In the genomic region with DNA sequence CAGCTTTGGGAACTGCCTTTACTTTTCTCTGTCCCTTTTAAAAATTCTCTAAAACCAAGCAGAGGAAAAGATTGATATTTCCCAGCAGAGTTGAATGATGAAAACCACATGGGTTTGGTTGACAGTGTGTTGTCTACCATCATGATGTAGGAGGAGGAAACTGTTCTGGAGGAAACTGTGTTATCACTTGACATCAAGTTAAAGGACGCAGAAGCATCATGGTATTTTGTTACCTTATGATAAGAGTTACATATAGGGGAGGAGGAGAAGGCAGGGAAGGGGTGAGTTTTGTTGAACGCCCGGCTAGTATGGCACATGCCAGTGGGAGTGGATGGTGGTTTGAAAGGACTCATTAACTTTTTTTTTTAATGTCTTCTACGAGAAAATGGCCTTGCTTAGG, we compare ENCODE assay signal across 8 cellular contexts. TPM values are rescaled to one million over a fixed set of nuclear protein-coding genes. Genes with fewer than 3 reads are reported as not detected.
A peak's percentile ranks its signal among the peaks of the same experiment; 100 is the strongest.
DNase-seq lines count a peak whose midpoint lies in the region; ATAC-seq and TF ChIP-seq lines count a peak whose summit lies in the region.

No MANE protein-coding gene starts in this region.

- TF ChIP-seq CTCF in KMS-11 (conservative IDR thresholded peaks at IDR 0.05; ENCODE audit: low read depth, low read length) = no peak
- TF ChIP-seq CTCF in chondrocyte (IDR thresholded peaks at IDR 0.05) = no peak
- TF ChIP-seq CTCF in neural crest cell (conservative IDR thresholded peaks at IDR 0.05) = no peak

- H2AFZ ChIP-seq in KMS-11 (ENCODE audit: low read depth) = peak overlapping the region; percentile 74

- peak overlapping the region; percentile 10; the same call in 1 of the 2 replicates for H3K4me2 ChIP-seq in KMS-11

- H3K27me3 ChIP-seq in CD4-positive, CD25-positive, alpha-beta regulatory T cell (ENCODE audit: control insufficient read depth, insufficient read depth, low read length) = peaks cover 26% of the 10 kb centered on the region
- H3K27me3 ChIP-seq in KMS-11 (ENCODE audit: insufficient read depth, low read depth) = no peaks in the 10 kb centered on the region

- no peak for ATAC-seq in CD4-positive, CD25-positive, alpha-beta regulatory T cell (ENCODE audit: low read depth in 2 of 2)
- no peak for ATAC-seq in GM21825 (IDR thresholded peaks at IDR 0.05; ENCODE audit: unreplicated experiment)
- no peak for ATAC-seq in GM18517 (IDR thresholded peaks at IDR 0.05; ENCODE audit: unreplicated experiment)

- H3K36me3 ChIP-seq in CD4-positive, CD25-positive, alpha-beta regulatory T cell (ENCODE audit: control insufficient read depth, insufficient read depth, low read length) = no peaks in the 10 kb centered on the region
- no peaks in the 10 kb centered on the region for H3K36me3 ChIP-seq in KMS-11 (ENCODE audit: insufficient read depth)

- no peak overlapping the region for H3K27ac ChIP-seq in CD4-positive, CD25-positive, alpha-beta regulatory T cell (ENCODE audit: insufficient read depth, low read length, poor library complexity, severe bottlenecking)
- no peak overlapping the region for H3K27ac ChIP-seq in KMS-11

- H3K4me1 Mint-ChIP-seq in CD4-positive, CD25-positive, alpha-beta regulatory T cell = peaks cover 0 to 7% (median 3%) of the 10 kb centered on the region in 4 donors
- H3K4me1 Mint-ChIP-seq in chondrocyte (ENCODE audit: low read depth) (peaks cover 17% of the 10 kb centered on the region), neural crest cell (peaks cover 15% of the 10 kb centered on the region)

- H3K9me3 Mint-ChIP-seq in CD4-positive, CD25-positive, alpha-beta regulatory T cell = peaks cover 0 to 2% (median 0%) of the 10 kb centered on the region in 7 donors
- H3K9me3 Mint-ChIP-seq in chondrocyte (ENCODE audit: low read depth) (no peaks in the 10 kb centered on the region), neural crest cell (no peaks in the 10 kb centered on the region)

- H3K79me2 ChIP-seq in KMS-11 (ENCODE audit: insufficient read depth, low read depth) = no peaks in the 10 kb centered on the region

- H3K9ac ChIP-seq in KMS-11 = no peak overlapping the region

- no peaks in the 10 kb centered on the region for H3K9me3 ChIP-seq in CD4-positive, CD25-positive, alpha-beta regulatory T cell (ENCODE audit: control insufficient read depth in 2 of 2, low read length in 2 of 2)

- DNase-seq in CD4-positive, CD25-positive, alpha-beta regulatory T cell = peak in 1 of 3 donors; percentile 6
- DNase-seq in chondrocyte (ENCODE audit: low spot score) = no peak
- no peak for DNase-seq in neural crest cell (ENCODE audit: low read depth, low spot score)
- DNase-seq in stimulated activated naive CD4-positive, alpha-beta T cell (lab: John Stamatoyannopoulos, UW) = no peak
- DNase-seq in retina = no peak

- H3K27ac Mint-ChIP-seq in CD4-positive, CD25-positive, alpha-beta regulatory T cell = peak overlapping the region in 1 of 3 donors; percentile 52
- H3K27ac Mint-ChIP-seq in chondrocyte (ENCODE audit: unreplicated experiment) (peak overlapping the region; percentile 87), neural crest cell (ENCODE audit: unreplicated experiment) (peak overlapping the region; percentile 39)

- H3K4me1 ChIP-seq in CD4-positive, CD25-positive, alpha-beta regulatory T cell (ENCODE audit: control insufficient read depth, insufficient read depth, low read length, poor library complexity, severe bottlenecking) = peaks cover 9% of the 10 kb centered on the region
- H3K4me1 ChIP-seq in KMS-11 (ENCODE audit: low read depth, poor library complexity, severe bottlenecking) = no peaks in the 10 kb centered on the region

- H3K4me3 Mint-ChIP-seq in CD4-positive, CD25-positive, alpha-beta regulatory T cell = peak overlapping the region; percentile 35 to 75 (median 69)
- H3K4me3 Mint-ChIP-seq in chondrocyte (ENCODE audit: unreplicated experiment) (peak overlapping the region; percentile 87), neural crest cell (peak overlapping the region; percentile 88)

- H3K4me3 ChIP-seq in CD4-positive, CD25-positive, alpha-beta regulatory T cell (ENCODE audit: low read depth, low read length) = no peak overlapping the region
- H3K4me3 ChIP-seq in KMS-11 (IDR thresholded peaks at IDR 0.05; ENCODE audit: insufficient read depth, low read depth, low read length) = no peak overlapping the region

- H3K36me3 Mint-ChIP-seq in CD4-positive, CD25-positive, alpha-beta regulatory T cell = no peaks in the 10 kb centered on the region
- H3K36me3 Mint-ChIP-seq in chondrocyte (ENCODE audit: low read depth) (no peaks in the 10 kb centered on the region), neural crest cell (ENCODE audit: low read depth) (no peaks in the 10 kb centered on the region)

- H3K27me3 Mint-ChIP-seq in CD4-positive, CD25-positive, alpha-beta regulatory T cell = peaks cover 47% of the 10 kb centered on the region
- H3K27me3 Mint-ChIP-seq in chondrocyte (ENCODE audit: low read depth) = no peaks in the 10 kb centered on the region
- H3K27me3 Mint-ChIP-seq in neural crest cell (ENCODE audit: low read depth) = no peaks in the 10 kb centered on the region

- H4K20me1 ChIP-seq in KMS-11 (ENCODE audit: insufficient read depth) = no peaks in the 10 kb centered on the region

RNA-seq across cellular contexts. Expression of gene TMEM17, which starts 0.9 kb away (rescaled TPM):
- not detected for total RNA-seq in CD4-positive, CD25-positive, alpha-beta regulatory T cell
- polyA plus RNA-seq in CD4-positive, CD25-positive, alpha-beta regulatory T cell = not detected
- total RNA-seq in chondrocyte (2.6 to 3.8 TPM (median 3.8 TPM) in 3 replicates), neural crest cell (3.1 and 4.0 TPM in 2 replicates)
